ENCODE assay signal across 1 cellular context in the genomic region with DNA sequence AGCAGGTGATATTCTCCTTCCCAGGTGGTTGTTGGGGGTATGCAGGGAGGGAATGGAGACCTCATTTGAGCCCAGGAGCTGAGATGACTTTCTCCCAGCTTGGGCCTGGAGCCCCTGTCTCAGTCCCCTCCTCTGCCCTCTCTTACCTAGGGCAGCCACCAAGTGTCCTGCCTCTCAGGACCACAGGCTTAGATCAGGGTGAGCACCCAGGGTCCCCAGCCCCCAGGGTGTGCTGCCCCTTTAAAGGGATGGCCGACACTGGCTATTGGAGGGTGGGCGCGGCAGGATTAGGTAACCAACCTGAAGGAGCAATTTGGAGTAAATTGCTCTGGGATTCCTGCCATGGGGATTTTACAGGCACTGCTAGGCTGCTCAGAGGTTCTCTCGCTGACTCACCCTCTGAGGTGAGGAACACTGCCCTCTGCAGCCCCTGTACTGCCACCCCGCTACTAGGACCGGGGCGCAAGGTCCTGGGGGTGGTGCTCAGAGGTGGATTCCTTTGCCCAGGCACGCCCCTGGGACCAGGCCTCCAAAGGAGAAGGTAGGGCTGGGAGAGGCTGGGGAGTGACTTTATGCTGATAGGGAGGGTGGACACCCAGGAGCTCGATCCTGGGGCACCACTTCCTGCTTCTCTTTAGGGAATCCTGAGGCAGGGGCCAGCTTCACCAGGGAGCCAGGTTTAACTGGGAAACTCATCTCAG.
A peak's percentile ranks its signal among the peaks of the same experiment; 100 is the strongest.
TF ChIP-seq lines count a peak whose summit lies in the region.

No MANE protein-coding gene starts in this region.

TF ChIP-seq in K562, 482 proteins besides CTCF, POLR2A, EP300 and RAD21 (continues in another document):
- TF ChIP-seq NFYB (IDR thresholded peaks at IDR 0.05; ENCODE audit: extremely low read depth, insufficient read length) (no peak), HDAC3 (IDR thresholded peaks at IDR 0.05; ENCODE audit: borderline replicate concordance, partially characterized antibody) (no peak), MTF1 (CRISPR knock-in tag; IDR thresholded peaks at IDR 0.05; ENCODE audit: borderline replicate concordance) (no peak), RBM14 (IDR thresholded peaks at IDR 0.05; ENCODE audit: borderline replicate concordance, insufficient read depth, low read depth, low read length) (no peak), ZNF146 (CRISPR knock-in tag; IDR thresholded peaks at IDR 0.05; ENCODE audit: unreplicated experiment) (no peak), SMC3 (conservative IDR thresholded peaks at IDR 0.05; ENCODE audit: insufficient read depth, low read depth, low read length) (no peak; the same call in 1 of the 2 replicates), ATF7 (IDR thresholded peaks at IDR 0.05) (no peak), SP1 (CRISPR knock-in tag; IDR thresholded peaks at IDR 0.05) (no peak), KLF1 (tag; IDR thresholded peaks at IDR 0.05) (no peak), EP400 (IDR thresholded peaks at IDR 0.05) (no peak), RBM15 (IDR thresholded peaks at IDR 0.05; ENCODE audit: insufficient read depth, low read length) (no peak), SRSF3 (IDR thresholded peaks at IDR 0.05; ENCODE audit: insufficient read depth, low read length) (no peak), TOE1 (IDR thresholded peaks at IDR 0.05; ENCODE audit: borderline replicate concordance) (no peak), TOE1 (CRISPR knock-in tag; IDR thresholded peaks at IDR 0.05; ENCODE audit: borderline replicate concordance, low read depth) (no peak), GATA2 (CRISPR knock-in tag; IDR thresholded peaks at IDR 0.05) (no peak), ZNF583 (CRISPR knock-in tag; IDR thresholded peaks at IDR 0.05) (no peak), LEF1 (IDR thresholded peaks at IDR 0.05) (no peak), HNRNPK (IDR thresholded peaks at IDR 0.05; ENCODE audit: low read depth, low read length, poor library complexity, severe bottlenecking) (no peak), KLF13 (tag; IDR thresholded peaks at IDR 0.05; ENCODE audit: borderline replicate concordance, low read depth) (0 out of 2 replicates have a peak, but pooled peaks have one; percentile 12), BCL6 (CRISPR knock-in tag; IDR thresholded peaks at IDR 0.05) (no peak), NEUROD1 (IDR thresholded peaks at IDR 0.05; ENCODE audit: borderline replicate concordance, low read depth, low read length, partially characterized antibody) (peak; percentile 25), ZNF384 (IDR thresholded peaks at IDR 0.05; ENCODE audit: low read depth, low read length) (no peak; the same call in 1 of the 2 replicates), YY1 (IDR thresholded peaks at IDR 0.05; ENCODE audit: borderline replicate concordance in 1 of 3, control insufficient read depth in 1 of 3, extremely low read depth in 1 of 3, insufficient read depth in 3 of 3, insufficient read length in 1 of 3, insufficient replicate concordance in 2 of 3, low read depth in 1 of 3, low read length in 2 of 3) (no peak), RBFOX2 (IDR thresholded peaks at IDR 0.05; ENCODE audit: low read depth, low read length) (no peak), TEAD4 (IDR thresholded peaks at IDR 0.05; ENCODE audit: low read length) (no peak), TEAD4 (CRISPR knock-in tag; IDR thresholded peaks at IDR 0.05; ENCODE audit: borderline replicate concordance) (no peak), HOXB6 (CRISPR knock-in tag; IDR thresholded peaks at IDR 0.05; ENCODE audit: borderline replicate concordance) (no peak), CC2D1A (IDR thresholded peaks at IDR 0.05) (no peak), ZKSCAN1 (IDR thresholded peaks at IDR 0.05; ENCODE audit: low read depth, low read length) (no peak)
- TF ChIP-seq, protein P1, sequence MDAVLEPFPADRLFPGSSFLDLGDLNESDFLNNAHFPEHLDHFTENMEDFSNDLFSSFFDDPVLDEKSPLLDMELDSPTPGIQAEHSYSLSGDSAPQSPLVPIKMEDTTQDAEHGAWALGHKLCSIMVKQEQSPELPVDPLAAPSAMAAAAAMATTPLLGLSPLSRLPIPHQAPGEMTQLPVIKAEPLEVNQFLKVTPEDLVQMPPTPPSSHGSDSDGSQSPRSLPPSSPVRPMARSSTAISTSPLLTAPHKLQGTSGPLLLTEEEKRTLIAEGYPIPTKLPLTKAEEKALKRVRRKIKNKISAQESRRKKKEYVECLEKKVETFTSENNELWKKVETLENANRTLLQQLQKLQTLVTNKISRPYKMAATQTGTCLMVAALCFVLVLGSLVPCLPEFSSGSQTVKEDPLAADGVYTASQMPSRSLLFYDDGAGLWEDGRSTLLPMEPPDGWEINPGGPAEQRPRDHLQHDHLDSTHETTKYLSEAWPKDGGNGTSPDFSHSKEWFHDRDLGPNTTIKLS (IDR thresholded peaks at IDR 0.05; ENCODE audit: borderline replicate concordance, low read depth): no peak
- TF ChIP-seq, protein P2, sequence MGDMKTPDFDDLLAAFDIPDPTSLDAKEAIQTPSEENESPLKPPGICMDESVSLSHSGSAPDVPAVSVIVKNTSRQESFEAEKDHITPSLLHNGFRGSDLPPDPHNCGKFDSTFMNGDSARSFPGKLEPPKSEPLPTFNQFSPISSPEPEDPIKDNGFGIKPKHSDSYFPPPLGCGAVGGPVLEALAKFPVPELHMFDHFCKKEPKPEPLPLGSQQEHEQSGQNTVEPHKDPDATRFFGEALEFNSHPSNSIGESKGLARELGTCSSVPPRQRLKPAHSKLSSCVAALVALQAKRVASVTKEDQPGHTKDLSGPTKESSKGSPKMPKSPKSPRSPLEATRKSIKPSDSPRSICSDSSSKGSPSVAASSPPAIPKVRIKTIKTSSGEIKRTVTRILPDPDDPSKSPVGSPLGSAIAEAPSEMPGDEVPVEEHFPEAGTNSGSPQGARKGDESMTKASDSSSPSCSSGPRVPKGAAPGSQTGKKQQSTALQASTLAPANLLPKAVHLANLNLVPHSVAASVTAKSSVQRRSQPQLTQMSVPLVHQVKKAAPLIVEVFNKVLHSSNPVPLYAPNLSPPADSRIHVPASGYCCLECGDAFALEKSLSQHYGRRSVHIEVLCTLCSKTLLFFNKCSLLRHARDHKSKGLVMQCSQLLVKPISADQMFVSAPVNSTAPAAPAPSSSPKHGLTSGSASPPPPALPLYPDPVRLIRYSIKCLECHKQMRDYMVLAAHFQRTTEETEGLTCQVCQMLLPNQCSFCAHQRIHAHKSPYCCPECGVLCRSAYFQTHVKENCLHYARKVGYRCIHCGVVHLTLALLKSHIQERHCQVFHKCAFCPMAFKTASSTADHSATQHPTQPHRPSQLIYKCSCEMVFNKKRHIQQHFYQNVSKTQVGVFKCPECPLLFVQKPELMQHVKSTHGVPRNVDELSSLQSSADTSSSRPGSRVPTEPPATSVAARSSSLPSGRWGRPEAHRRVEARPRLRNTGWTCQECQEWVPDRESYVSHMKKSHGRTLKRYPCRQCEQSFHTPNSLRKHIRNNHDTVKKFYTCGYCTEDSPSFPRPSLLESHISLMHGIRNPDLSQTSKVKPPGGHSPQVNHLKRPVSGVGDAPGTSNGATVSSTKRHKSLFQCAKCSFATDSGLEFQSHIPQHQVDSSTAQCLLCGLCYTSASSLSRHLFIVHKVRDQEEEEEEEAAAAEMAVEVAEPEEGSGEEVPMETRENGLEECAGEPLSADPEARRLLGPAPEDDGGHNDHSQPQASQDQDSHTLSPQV (IDR thresholded peaks at IDR 0.05): peak; percentile 17; the same call in 1 of the 2 replicates
- TF ChIP-seq, protein P3, sequence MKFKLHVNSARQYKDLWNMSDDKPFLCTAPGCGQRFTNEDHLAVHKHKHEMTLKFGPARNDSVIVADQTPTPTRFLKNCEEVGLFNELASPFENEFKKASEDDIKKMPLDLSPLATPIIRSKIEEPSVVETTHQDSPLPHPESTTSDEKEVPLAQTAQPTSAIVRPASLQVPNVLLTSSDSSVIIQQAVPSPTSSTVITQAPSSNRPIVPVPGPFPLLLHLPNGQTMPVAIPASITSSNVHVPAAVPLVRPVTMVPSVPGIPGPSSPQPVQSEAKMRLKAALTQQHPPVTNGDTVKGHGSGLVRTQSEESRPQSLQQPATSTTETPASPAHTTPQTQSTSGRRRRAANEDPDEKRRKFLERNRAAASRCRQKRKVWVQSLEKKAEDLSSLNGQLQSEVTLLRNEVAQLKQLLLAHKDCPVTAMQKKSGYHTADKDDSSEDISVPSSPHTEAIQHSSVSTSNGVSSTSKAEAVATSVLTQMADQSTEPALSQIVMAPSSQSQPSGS (CRISPR knock-in tag; IDR thresholded peaks at IDR 0.05): no peak
- TF ChIP-seq, protein P4, sequence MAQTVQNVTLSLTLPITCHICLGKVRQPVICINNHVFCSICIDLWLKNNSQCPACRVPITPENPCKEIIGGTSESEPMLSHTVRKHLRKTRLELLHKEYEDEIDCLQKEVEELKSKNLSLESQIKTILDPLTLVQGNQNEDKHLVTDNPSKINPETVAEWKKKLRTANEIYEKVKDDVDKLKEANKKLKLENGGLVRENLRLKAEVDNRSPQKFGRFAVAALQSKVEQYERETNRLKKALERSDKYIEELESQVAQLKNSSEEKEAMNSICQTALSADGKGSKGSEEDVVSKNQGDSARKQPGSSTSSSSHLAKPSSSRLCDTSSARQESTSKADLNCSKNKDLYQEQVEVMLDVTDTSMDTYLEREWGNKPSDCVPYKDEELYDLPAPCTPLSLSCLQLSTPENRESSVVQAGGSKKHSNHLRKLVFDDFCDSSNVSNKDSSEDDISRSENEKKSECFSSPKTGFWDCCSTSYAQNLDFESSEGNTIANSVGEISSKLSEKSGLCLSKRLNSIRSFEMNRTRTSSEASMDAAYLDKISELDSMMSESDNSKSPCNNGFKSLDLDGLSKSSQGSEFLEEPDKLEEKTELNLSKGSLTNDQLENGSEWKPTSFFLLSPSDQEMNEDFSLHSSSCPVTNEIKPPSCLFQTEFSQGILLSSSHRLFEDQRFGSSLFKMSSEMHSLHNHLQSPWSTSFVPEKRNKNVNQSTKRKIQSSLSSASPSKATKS (CRISPR knock-in tag; IDR thresholded peaks at IDR 0.05): no peak
- TF ChIP-seq, protein P5, sequence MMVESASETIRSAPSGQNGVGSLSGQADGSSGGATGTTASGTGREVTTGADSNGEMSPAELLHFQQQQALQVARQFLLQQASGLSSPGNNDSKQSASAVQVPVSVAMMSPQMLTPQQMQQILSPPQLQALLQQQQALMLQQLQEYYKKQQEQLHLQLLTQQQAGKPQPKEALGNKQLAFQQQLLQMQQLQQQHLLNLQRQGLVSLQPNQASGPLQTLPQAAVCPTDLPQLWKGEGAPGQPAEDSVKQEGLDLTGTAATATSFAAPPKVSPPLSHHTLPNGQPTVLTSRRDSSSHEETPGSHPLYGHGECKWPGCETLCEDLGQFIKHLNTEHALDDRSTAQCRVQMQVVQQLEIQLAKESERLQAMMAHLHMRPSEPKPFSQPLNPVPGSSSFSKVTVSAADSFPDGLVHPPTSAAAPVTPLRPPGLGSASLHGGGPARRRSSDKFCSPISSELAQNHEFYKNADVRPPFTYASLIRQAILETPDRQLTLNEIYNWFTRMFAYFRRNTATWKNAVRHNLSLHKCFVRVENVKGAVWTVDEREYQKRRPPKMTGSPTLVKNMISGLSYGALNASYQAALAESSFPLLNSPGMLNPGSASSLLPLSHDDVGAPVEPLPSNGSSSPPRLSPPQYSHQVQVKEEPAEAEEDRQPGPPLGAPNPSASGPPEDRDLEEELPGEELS (CRISPR knock-in tag; IDR thresholded peaks at IDR 0.05; ENCODE audit: borderline replicate concordance): no peak
- TF ChIP-seq, protein P6, sequence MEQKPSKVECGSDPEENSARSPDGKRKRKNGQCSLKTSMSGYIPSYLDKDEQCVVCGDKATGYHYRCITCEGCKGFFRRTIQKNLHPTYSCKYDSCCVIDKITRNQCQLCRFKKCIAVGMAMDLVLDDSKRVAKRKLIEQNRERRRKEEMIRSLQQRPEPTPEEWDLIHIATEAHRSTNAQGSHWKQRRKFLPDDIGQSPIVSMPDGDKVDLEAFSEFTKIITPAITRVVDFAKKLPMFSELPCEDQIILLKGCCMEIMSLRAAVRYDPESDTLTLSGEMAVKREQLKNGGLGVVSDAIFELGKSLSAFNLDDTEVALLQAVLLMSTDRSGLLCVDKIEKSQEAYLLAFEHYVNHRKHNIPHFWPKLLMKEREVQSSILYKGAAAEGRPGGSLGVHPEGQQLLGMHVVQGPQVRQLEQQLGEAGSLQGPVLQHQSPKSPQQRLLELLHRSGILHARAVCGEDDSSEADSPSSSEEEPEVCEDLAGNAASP (IDR thresholded peaks at IDR 0.05): no peak
- TF ChIP-seq, protein P7, sequence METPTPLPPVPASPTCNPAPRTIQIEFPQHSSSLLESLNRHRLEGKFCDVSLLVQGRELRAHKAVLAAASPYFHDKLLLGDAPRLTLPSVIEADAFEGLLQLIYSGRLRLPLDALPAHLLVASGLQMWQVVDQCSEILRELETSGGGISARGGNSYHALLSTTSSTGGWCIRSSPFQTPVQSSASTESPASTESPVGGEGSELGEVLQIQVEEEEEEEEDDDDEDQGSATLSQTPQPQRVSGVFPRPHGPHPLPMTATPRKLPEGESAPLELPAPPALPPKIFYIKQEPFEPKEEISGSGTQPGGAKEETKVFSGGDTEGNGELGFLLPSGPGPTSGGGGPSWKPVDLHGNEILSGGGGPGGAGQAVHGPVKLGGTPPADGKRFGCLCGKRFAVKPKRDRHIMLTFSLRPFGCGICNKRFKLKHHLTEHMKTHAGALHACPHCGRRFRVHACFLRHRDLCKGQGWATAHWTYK (CRISPR knock-in tag; IDR thresholded peaks at IDR 0.05): no peak
- TF ChIP-seq, protein P8, sequence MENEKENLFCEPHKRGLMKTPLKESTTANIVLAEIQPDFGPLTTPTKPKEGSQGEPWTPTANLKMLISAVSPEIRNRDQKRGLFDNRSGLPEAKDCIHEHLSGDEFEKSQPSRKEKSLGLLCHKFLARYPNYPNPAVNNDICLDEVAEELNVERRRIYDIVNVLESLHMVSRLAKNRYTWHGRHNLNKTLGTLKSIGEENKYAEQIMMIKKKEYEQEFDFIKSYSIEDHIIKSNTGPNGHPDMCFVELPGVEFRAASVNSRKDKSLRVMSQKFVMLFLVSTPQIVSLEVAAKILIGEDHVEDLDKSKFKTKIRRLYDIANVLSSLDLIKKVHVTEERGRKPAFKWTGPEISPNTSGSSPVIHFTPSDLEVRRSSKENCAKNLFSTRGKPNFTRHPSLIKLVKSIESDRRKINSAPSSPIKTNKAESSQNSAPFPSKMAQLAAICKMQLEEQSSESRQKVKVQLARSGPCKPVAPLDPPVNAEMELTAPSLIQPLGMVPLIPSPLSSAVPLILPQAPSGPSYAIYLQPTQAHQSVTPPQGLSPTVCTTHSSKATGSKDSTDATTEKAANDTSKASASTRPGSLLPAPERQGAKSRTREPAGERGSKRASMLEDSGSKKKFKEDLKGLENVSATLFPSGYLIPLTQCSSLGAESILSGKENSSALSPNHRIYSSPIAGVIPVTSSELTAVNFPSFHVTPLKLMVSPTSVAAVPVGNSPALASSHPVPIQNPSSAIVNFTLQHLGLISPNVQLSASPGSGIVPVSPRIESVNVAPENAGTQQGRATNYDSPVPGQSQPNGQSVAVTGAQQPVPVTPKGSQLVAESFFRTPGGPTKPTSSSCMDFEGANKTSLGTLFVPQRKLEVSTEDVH (IDR thresholded peaks at IDR 0.05; ENCODE audit: low read depth, partially characterized antibody): no peak
- TF ChIP-seq, protein P9, sequence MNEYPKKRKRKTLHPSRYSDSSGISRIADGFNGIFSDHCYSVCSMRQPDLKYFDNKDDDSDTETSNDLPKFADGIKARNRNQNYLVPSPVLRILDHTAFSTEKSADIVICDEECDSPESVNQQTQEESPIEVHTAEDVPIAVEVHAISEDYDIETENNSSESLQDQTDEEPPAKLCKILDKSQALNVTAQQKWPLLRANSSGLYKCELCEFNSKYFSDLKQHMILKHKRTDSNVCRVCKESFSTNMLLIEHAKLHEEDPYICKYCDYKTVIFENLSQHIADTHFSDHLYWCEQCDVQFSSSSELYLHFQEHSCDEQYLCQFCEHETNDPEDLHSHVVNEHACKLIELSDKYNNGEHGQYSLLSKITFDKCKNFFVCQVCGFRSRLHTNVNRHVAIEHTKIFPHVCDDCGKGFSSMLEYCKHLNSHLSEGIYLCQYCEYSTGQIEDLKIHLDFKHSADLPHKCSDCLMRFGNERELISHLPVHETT (CRISPR knock-in tag; conservative IDR thresholded peaks at IDR 0.05 in 1 of 2, IDR thresholded peaks at IDR 0.05 in 1 of 2): no peak
